35 cellular contexts compared by ENCODE assay signal in the genomic region with DNA sequence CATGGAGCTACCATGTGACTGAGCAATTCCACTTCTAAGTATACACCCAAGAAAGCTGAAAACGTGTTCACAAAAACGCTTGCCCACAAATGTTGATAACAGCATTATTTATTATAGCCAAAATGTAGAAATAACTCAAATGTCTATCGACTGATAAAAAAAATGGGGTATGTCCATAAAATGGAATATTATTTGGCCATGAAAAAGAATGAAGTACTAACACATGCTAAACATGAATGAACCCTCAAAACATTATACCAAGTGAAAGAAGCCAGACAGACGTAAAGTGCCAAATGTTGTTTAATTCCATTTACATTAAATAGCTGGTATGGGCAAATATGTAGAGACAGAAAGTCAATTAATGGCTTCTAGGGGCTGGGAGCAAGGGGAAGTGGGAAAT.
DNase-seq lines count a peak whose midpoint lies in the region; ATAC-seq, FAIRE-seq and TF ChIP-seq lines count a peak whose summit lies in the region.
"Had no signal": no experiment of that assay in that cellular context is flagged by ENCODE, and none has a peak within 500 bp of the region (broad histone marks: within the 10 kb centered on the region; RNA-seq: fewer than 3 reads in every experiment).

No MANE protein-coding gene starts in this region.

- no peak overlapping the region for H2BK15ac ChIP-seq in H1 (ENCODE audit: low read length)

- H3K9me2 ChIP-seq in SK-N-SH = no peaks in the 10 kb centered on the region

- no peaks in the 10 kb centered on the region for H3F3A ChIP-seq in SK-N-SH (replicated peaks; ENCODE audit: insufficient read depth)

- no peak overlapping the region for H3K56ac ChIP-seq in H1 (replicated peaks; ENCODE audit: insufficient read length, low read depth, low read length)

- H3K27me3 ChIP-seq in SK-N-SH (ENCODE audit: insufficient read depth) (no peaks in the 10 kb centered on the region), K562 (ENCODE audit: control insufficient read depth in 2 of 2, insufficient read depth in 2 of 2, low read length in 2 of 2) (no peaks in the 10 kb centered on the region), H1 (replicated peaks in 1 of 4; ENCODE audit: control insufficient read depth in 3 of 4, extremely low read depth in 1 of 4, insufficient read depth in 3 of 4, low read length in 3 of 4) (no peaks in the 10 kb centered on the region), adrenal gland (no peaks in the 10 kb centered on the region)
- H3K27me3 ChIP-seq: BE2C; BLaER1; BLaER1 treated with 17β-estradiol and CSF1 and Interleukin-3, amounts not matched to agents 10 nM and 100 nM had no signal

- POLR2A ChIA-PET in SK-N-SH (lab: Yijun Ruan, JAX) (no interaction called here), HEK293 (lab: Yijun Ruan, JAX) (no interaction called here), K562 (lab: Yijun Ruan, JAX) (no interaction called here), H1 (lab: Charles Lee; ENCODE audit: partially characterized antibody) (no interaction called here)

- H3K36me3 ChIP-seq in SK-N-SH (replicated peaks in 1 of 2; ENCODE audit: control insufficient read depth in 1 of 2, insufficient read depth in 2 of 2, low read length in 1 of 2) (no peaks in the 10 kb centered on the region), HEK293 (ENCODE audit: control insufficient read depth in 2 of 2, insufficient read depth in 1 of 2, low read length in 2 of 2) (no peaks in the 10 kb centered on the region), K562 (ENCODE audit: control insufficient read depth, insufficient read depth, low read length) (no peaks in the 10 kb centered on the region), H1 (ENCODE audit: control insufficient read depth in 2 of 4, insufficient read depth in 4 of 4, low read length in 3 of 4) (no peaks in the 10 kb centered on the region), adrenal gland (replicated peaks in 1 of 2) (no peaks in the 10 kb centered on the region)
- H3K36me3 ChIP-seq: BE2C; BLaER1; BLaER1 treated with 17β-estradiol and CSF1 and Interleukin-3, amounts not matched to agents 10 nM and 100 nM had no signal

- H3K9ac ChIP-seq in SK-N-SH (no peak overlapping the region), K562 (ENCODE audit: insufficient read depth in 1 of 2, low read depth in 2 of 2, low read length in 2 of 2) (no peak overlapping the region), H1 (replicated peaks in 1 of 4; ENCODE audit: extremely low read depth in 1 of 4, low read depth in 3 of 4, low read length in 3 of 4) (no peak overlapping the region)
- H3K9ac ChIP-seq: BLaER1; BLaER1 treated with 17β-estradiol and CSF1 and Interleukin-3, amounts not matched to agents 10 nM and 100 nM had no signal

- TF ChIP-seq CTCF in SK-N-SH (IDR thresholded peaks at IDR 0.05) = no peak
- TF ChIP-seq CTCF in HEK293 (tag by site-specific recombination; IDR thresholded peaks at IDR 0.05) = no peak
- no peak for TF ChIP-seq CTCF in K562 (IDR thresholded peaks at IDR 0.05 in 2 of 3, conservative IDR thresholded peaks at IDR 0.05 in 1 of 3; ENCODE audit: insufficient read depth in 2 of 3, low read depth in 1 of 3, low read length in 3 of 3)
- TF ChIP-seq CTCF in H1 (IDR thresholded peaks at IDR 0.05; ENCODE audit: control extremely low read depth in 1 of 3, insufficient read depth in 1 of 3, low read depth in 1 of 3, low read length in 3 of 3) = no peak
- TF ChIP-seq CTCF in adrenal gland (IDR thresholded peaks at IDR 0.05) = no peak

- no peaks in the 10 kb centered on the region for H3K79me1 ChIP-seq in H1 (ENCODE audit: low read depth, low read length)

- TF ChIP-seq EP300 in SK-N-SH (IDR thresholded peaks at IDR 0.05; ENCODE audit: borderline replicate concordance in 1 of 2, low read depth in 1 of 2, low read length in 1 of 2) (no peak), K562 (IDR thresholded peaks at IDR 0.05; ENCODE audit: low read length) (no peak), H1 (IDR thresholded peaks at IDR 0.05; ENCODE audit: borderline replicate concordance in 1 of 2, low read depth in 2 of 2, low read length in 2 of 2) (no peak)

- H3K4me1 ChIP-seq in SK-N-SH (ENCODE audit: control insufficient read depth in 1 of 2, insufficient read depth in 2 of 2, low read depth in 1 of 2, low read length in 1 of 2) = no peaks in the 10 kb centered on the region
- no peaks in the 10 kb centered on the region for H3K4me1 ChIP-seq in HEK293 (ENCODE audit: control insufficient read depth, insufficient read depth, low read length)
- no peaks in the 10 kb centered on the region for H3K4me1 ChIP-seq in K562 (replicated peaks in 1 of 2; ENCODE audit: control insufficient read depth in 2 of 2, insufficient read depth in 2 of 2, low read length in 2 of 2)
- no peaks in the 10 kb centered on the region for H3K4me1 ChIP-seq in H1 (replicated peaks in 1 of 4; ENCODE audit: control insufficient read depth in 3 of 4, insufficient read depth in 4 of 4, low read length in 3 of 4)
- H3K4me1 ChIP-seq in adrenal gland (replicated peaks in 1 of 2) = no peaks in the 10 kb centered on the region
- H3K4me1 ChIP-seq: A549; BE2C; BLaER1; BLaER1 treated with 17β-estradiol and CSF1 and Interleukin-3, amounts not matched to agents 10 nM and 100 nM; Caco-2 had no signal

- H3K23me2 ChIP-seq in H1 (ENCODE audit: low read depth, low read length) = no peaks in the 10 kb centered on the region

- TF ChIP-seq RAD21 in SK-N-SH (IDR thresholded peaks at IDR 0.05; ENCODE audit: low read length) (no peak), K562 (CRISPR knock-in tag; conservative IDR thresholded peaks at IDR 0.05 in 1 of 2, IDR thresholded peaks at IDR 0.05 in 1 of 2) (no peak), H1 (IDR thresholded peaks at IDR 0.05 in 1 of 2, conservative IDR thresholded peaks at IDR 0.05 in 1 of 2; ENCODE audit: low read depth in 2 of 2, low read length in 2 of 2) (no peak)

- no peak overlapping the region for H3K27ac ChIP-seq in SK-N-SH (ENCODE audit: low read depth in 2 of 2, low read length in 1 of 2)
- no peak overlapping the region for H3K27ac ChIP-seq in HEK293 (ENCODE audit: extremely low read depth, low read depth, low read length)
- no peak overlapping the region for H3K27ac ChIP-seq in K562 (ENCODE audit: extremely low read depth, low read depth, low read length)
- no peak overlapping the region for H3K27ac ChIP-seq in H1 (ENCODE audit: low read depth, low read length)
- H3K27ac ChIP-seq in adrenal gland = no peak overlapping the region
- H3K27ac ChIP-seq: 22Rv1; A549; BLaER1; BLaER1 treated with 17β-estradiol and CSF1 and Interleukin-3, amounts not matched to agents 10 nM and 100 nM; C4-2B had no signal

- H2BK12ac ChIP-seq in H1 (ENCODE audit: low read depth, low read length) = no peak overlapping the region

- H3K23ac ChIP-seq in H1 (ENCODE audit: insufficient read length) = no peak overlapping the region

- 4% methylated on average over 4 of the region's 4 CpGs for WGBS in SK-N-SH (ENCODE audit: low lambda C conversion rate)
- 3% methylated on average over 4 of the region's 4 CpGs for WGBS in K562 (ENCODE audit: insufficient coverage, low coverage, missing lambda C conversion rate)
- WGBS in H1 (ENCODE audit: extremely low coverage in 1 of 2, insufficient coverage in 1 of 2, insufficient read length in 1 of 2, insufficient replicate concordance in 2 of 2, low coverage in 1 of 2, low lambda C conversion rate in 2 of 2, missing lambda C conversion rate in 1 of 2), 2 experiments = 94% methylated on average over 4 of the region's 4 CpGs; no CpG with 5 or more reads in 1 of the 2 experiments
- 77 to 87% (median 82%) methylated on average over 4 of the region's 4 CpGs for whole genome bisulfite sequencing in adrenal gland, 4 donors

- CTCF ChIA-PET in SK-N-SH (lab: Yijun Ruan, JAX) (interaction anchor here (0.9 kb wide), 1 partner anchor 11 kb away, joined by 4 read pairs; no protein-coding TSS in a partner anchor), HEK293 (lab: Yijun Ruan, JAX) (no interaction called here), K562 (lab: Yijun Ruan, JAX; ENCODE audit: low intra/inter-chr PET ratio) (no interaction called here), H1 (lab: Charles Lee; ENCODE audit: partially characterized antibody) (no interaction called here)

- H3K4ac ChIP-seq in H1 (replicated peaks; ENCODE audit: insufficient read length, low read depth, low read length) = no peak overlapping the region

- FAIRE-seq in K562 (lab: Jason Lieb, UNC) (no peak), H1 (lab: Jason Lieb, UNC) (no peak)
- FAIRE-seq: A204.1, A549, D721Med had no signal

- H2BK5ac ChIP-seq in H1 (ENCODE audit: low read depth, low read length) = no peak overlapping the region

- H2BK120ac ChIP-seq in H1 (replicated peaks; ENCODE audit: low read depth, low read length) = no peak overlapping the region

- no TSS peak for BruUV-seq in K562 (replicated peaks; lab: Mats Ljungman, UMichigan)

- in situ Hi-C loops in K562 (cut with MboI) = no loop called here

- no peaks in the 10 kb centered on the region for H3K9me1 ChIP-seq in K562 (ENCODE audit: control insufficient read depth, insufficient read depth, low read length)

- H3K9me3 ChIP-seq in SK-N-SH = no peaks in the 10 kb centered on the region; the same call in 1 of the 2 replicates
- no peaks in the 10 kb centered on the region for H3K9me3 ChIP-seq in HEK293 (ENCODE audit: control insufficient read depth, insufficient read depth, low read depth, low read length)
- no peaks in the 10 kb centered on the region; the same call in 1 of the 2 replicates for H3K9me3 ChIP-seq in K562 (replicated peaks; ENCODE audit: control insufficient read depth, insufficient read depth, low read depth, low read length)
- 0 out of 4 replicates have a peak, but pooled peaks cover 0 to 7% of the 10 kb centered on the region in 2 experiments for H3K9me3 ChIP-seq in H1 (ENCODE audit: insufficient read depth in 2 of 2, low read depth in 1 of 2, low read length in 1 of 2)
- no peaks in the 10 kb centered on the region for H3K9me3 ChIP-seq in adrenal gland (replicated peaks in 1 of 3)
- H3K9me3 ChIP-seq: A549 had no signal

- no peak overlapping the region for H2AK5ac ChIP-seq in H1 (ENCODE audit: low read depth, low read length)

- no peak overlapping the region for H3K4me3 ChIP-seq in SK-N-SH (ENCODE audit: low read depth in 2 of 2, low read length in 1 of 2)
- no peak overlapping the region for H3K4me3 ChIP-seq in HEK293 (ENCODE audit: low read depth, low read length)
- H3K4me3 ChIP-seq in K562 = no peak overlapping the region
- H3K4me3 ChIP-seq in H1 (ENCODE audit: extremely low read depth in 1 of 4, insufficient read depth in 2 of 4, low read depth in 3 of 4, low read length in 4 of 4) = no peak overlapping the region
- H3K4me3 ChIP-seq in adrenal gland = no peak overlapping the region
- H3K4me3 ChIP-seq: A549; BLaER1; BLaER1 treated with 17β-estradiol and CSF1 and Interleukin-3, amounts not matched to agents 10 nM and 100 nM had no signal

- no peak overlapping the region for H3K18ac ChIP-seq in H1 (ENCODE audit: extremely low read depth, low read length)

- H4K91ac ChIP-seq in H1 (replicated peaks; ENCODE audit: insufficient read length, low read length) = no peak overlapping the region

- intact Hi-C loops in K562 (cut with micrococcal nuclease) = no loop called here
- intact Hi-C loops in adrenal gland (cut with DNase I) = no loop called here

- TF ChIP-seq POLR2A in K562 (conservative IDR thresholded peaks at IDR 0.05) = no peak
- TF ChIP-seq POLR2A in H1 (IDR thresholded peaks at IDR 0.05; ENCODE audit: control extremely low read depth in 1 of 2, low read depth in 2 of 2, low read length in 2 of 2) = no peak
- no peak for TF ChIP-seq POLR2A in adrenal gland (IDR thresholded peaks at IDR 0.05)

- ATAC-seq in SK-N-SH treated with all-trans-retinoic acid at 6 μM for 48 hours (no peak), K562 (no peak), GM21528 (IDR thresholded peaks at IDR 0.05; ENCODE audit: low FRiP score, unreplicated experiment) (no peak)
- ATAC-seq: A549; CD8-positive, alpha-beta T cell had no signal

- H3K14ac ChIP-seq in H1 (ENCODE audit: insufficient read length) = no peak overlapping the region

- H3K79me2 ChIP-seq in SK-N-SH (ENCODE audit: insufficient read depth) (no peaks in the 10 kb centered on the region), K562 (ENCODE audit: control insufficient read depth, insufficient read depth, low read length) (no peaks in the 10 kb centered on the region), H1 (ENCODE audit: control insufficient read depth in 1 of 2, insufficient read depth in 2 of 2, low read length in 2 of 2) (no peaks in the 10 kb centered on the region)

- no peak overlapping the region for H4K5ac ChIP-seq in H1 (ENCODE audit: insufficient read length, low read depth, low read length)

- no peak overlapping the region for H2BK20ac ChIP-seq in H1 (ENCODE audit: low read length)

- DNase-seq in SK-N-SH (no peak), K562 (ENCODE audit: extremely low read depth in 1 of 4, low spot score in 3 of 4) (no peak), H1 (ENCODE audit: low read depth in 1 of 2, low spot score in 2 of 2) (no peak), NCI-H2107 treated with DMSO at 0.1 percent for 48 hours (lab: John Stamatoyannopoulos, UW; ENCODE audit: unreplicated experiment) (no peak), adrenal gland (no peak)
- DNase-seq: 8988T; ACHN; AML-193; BE2C; C1 segment of cervical spinal cord; Caco-2; Calu3; CD4-positive, alpha-beta memory T cell; CD4-positive, alpha-beta T cell; CD4-positive, CD25-positive, alpha-beta regulatory T cell; CD8-positive, alpha-beta memory T cell; CD8-positive, alpha-beta T cell; COR-L47; DMS 273 treated with DMSO at 0.1 percent for 48 hours; DMS153; DMS53; DMS79; DMS79 treated with DMSO at 0.1 percent for 48 hours; DND-41; EL had no signal

- no peaks in the 10 kb centered on the region for H4K20me1 ChIP-seq in SK-N-SH (ENCODE audit: insufficient read depth)
- no peaks in the 10 kb centered on the region for H4K20me1 ChIP-seq in K562 (replicated peaks; ENCODE audit: control insufficient read depth, insufficient read depth, low read length)
- peaks cover 0 to 2% of the 10 kb centered on the region in 2 experiments for H4K20me1 ChIP-seq in H1 (replicated peaks in 1 of 2; ENCODE audit: control insufficient read depth in 1 of 2, insufficient read depth in 2 of 2, low read length in 2 of 2)
- H4K20me1 ChIP-seq: BLaER1; BLaER1 treated with 17β-estradiol and CSF1 and Interleukin-3, amounts not matched to agents 10 nM and 100 nM had no signal

- H2AFZ ChIP-seq in SK-N-SH (ENCODE audit: low read depth) (no peak overlapping the region), K562 (ENCODE audit: low read depth, low read length) (no peak overlapping the region), H1 (ENCODE audit: low read length) (no peak overlapping the region)

- H3K4me2 ChIP-seq in SK-N-SH = no peak overlapping the region
- H3K4me2 ChIP-seq in K562 (ENCODE audit: insufficient read depth, low read length) = no peak overlapping the region
- H3K4me2 ChIP-seq in H1 (ENCODE audit: insufficient read depth in 1 of 2, low read depth in 2 of 2, low read length in 2 of 2) = no peak overlapping the region
- H3K4me2 ChIP-seq: A549; BLaER1; BLaER1 treated with 17β-estradiol and CSF1 and Interleukin-3, amounts not matched to agents 10 nM and 100 nM had no signal

- H4K8ac ChIP-seq in H1 (ENCODE audit: extremely low read depth, insufficient read depth, low read length) = no peak overlapping the region
